ENCODE assay signal across 1 cellular context in the genomic region with DNA sequence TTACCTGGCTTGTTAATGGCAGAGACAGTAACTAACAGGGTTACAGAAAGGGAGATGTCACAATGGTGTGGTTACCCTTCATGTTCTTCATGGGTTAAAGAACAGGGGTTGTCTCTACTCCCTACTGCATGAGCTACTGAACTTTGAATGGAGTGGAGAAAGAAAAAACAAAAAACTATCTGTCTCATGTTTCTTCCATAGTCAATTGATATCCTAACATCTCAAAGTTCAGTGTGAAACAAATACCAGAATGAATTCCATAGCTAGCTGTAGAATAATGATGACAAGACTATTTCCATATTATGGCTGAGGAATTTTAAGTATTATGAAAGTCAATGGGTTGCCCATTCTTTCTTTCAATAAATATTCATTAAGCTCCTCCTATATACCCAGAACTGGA.
TF ChIP-seq lines count a peak whose summit lies in the region.

No MANE protein-coding gene starts in this region.

TF ChIP-seq in HepG2, 621 proteins besides CTCF, POLR2A, EP300 and RAD21 (continued from another document and continues in another):
- TF ChIP-seq, protein P1, sequence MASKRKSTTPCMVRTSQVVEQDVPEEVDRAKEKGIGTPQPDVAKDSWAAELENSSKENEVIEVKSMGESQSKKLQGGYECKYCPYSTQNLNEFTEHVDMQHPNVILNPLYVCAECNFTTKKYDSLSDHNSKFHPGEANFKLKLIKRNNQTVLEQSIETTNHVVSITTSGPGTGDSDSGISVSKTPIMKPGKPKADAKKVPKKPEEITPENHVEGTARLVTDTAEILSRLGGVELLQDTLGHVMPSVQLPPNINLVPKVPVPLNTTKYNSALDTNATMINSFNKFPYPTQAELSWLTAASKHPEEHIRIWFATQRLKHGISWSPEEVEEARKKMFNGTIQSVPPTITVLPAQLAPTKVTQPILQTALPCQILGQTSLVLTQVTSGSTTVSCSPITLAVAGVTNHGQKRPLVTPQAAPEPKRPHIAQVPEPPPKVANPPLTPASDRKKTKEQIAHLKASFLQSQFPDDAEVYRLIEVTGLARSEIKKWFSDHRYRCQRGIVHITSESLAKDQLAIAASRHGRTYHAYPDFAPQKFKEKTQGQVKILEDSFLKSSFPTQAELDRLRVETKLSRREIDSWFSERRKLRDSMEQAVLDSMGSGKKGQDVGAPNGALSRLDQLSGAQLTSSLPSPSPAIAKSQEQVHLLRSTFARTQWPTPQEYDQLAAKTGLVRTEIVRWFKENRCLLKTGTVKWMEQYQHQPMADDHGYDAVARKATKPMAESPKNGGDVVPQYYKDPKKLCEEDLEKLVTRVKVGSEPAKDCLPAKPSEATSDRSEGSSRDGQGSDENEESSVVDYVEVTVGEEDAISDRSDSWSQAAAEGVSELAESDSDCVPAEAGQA (IDR thresholded peaks at IDR 0.05; ENCODE audit: low read depth): no peak
- TF ChIP-seq, protein P1 (CRISPR knock-in tag; IDR thresholded peaks at IDR 0.05; ENCODE audit: borderline replicate concordance): no peak
- no peak for TF ChIP-seq GFI1 (CRISPR knock-in tag; IDR thresholded peaks at IDR 0.05; ENCODE audit: borderline replicate concordance)
- TF ChIP-seq RFXANK (CRISPR knock-in tag; IDR thresholded peaks at IDR 0.05): no peak
- peak; percentile 27; the same call in 1 of the 2 replicates for TF ChIP-seq NR2C2 (CRISPR knock-in tag; IDR thresholded peaks at IDR 0.05; ENCODE audit: borderline replicate concordance)
- no peak for TF ChIP-seq KMT2B (CRISPR knock-in tag; IDR thresholded peaks at IDR 0.05)
- no peak for TF ChIP-seq ONECUT2 (CRISPR knock-in tag; IDR thresholded peaks at IDR 0.05)
- TF ChIP-seq ZSCAN25 (CRISPR knock-in tag; IDR thresholded peaks at IDR 0.05): no peak
- no peak for TF ChIP-seq ZNF205 (CRISPR knock-in tag; IDR thresholded peaks at IDR 0.05)
- TF ChIP-seq ZNF552 (CRISPR knock-in tag; IDR thresholded peaks at IDR 0.05; ENCODE audit: borderline replicate concordance): no peak
- no peak for TF ChIP-seq SETDB1 (CRISPR knock-in tag; IDR thresholded peaks at IDR 0.05; ENCODE audit: borderline replicate concordance)
- no peak for TF ChIP-seq ZNF747 (CRISPR knock-in tag; IDR thresholded peaks at IDR 0.05; ENCODE audit: borderline replicate concordance)
- TF ChIP-seq BORCS8-MEF2B (CRISPR knock-in tag; IDR thresholded peaks at IDR 0.05): no peak
- TF ChIP-seq SAP130 (CRISPR knock-in tag; IDR thresholded peaks at IDR 0.05; ENCODE audit: low read depth): peak; percentile 49
- no peak for TF ChIP-seq PRPF4 (IDR thresholded peaks at IDR 0.05; ENCODE audit: low read depth, low read length, poor library complexity, severe bottlenecking)
- TF ChIP-seq NFRKB (IDR thresholded peaks at IDR 0.05): no peak
- no peak for TF ChIP-seq ZNF496 (CRISPR knock-in tag; IDR thresholded peaks at IDR 0.05; ENCODE audit: insufficient replicate concordance)
- TF ChIP-seq DR1 (CRISPR knock-in tag; IDR thresholded peaks at IDR 0.05): no peak
- no peak for TF ChIP-seq ZNF543 (CRISPR knock-in tag; IDR thresholded peaks at IDR 0.05)
- no peak for TF ChIP-seq E2F2 (CRISPR knock-in tag; IDR thresholded peaks at IDR 0.05; ENCODE audit: borderline replicate concordance)
- no peak for TF ChIP-seq MTERF4 (CRISPR knock-in tag; IDR thresholded peaks at IDR 0.05)
- TF ChIP-seq KDM6A (CRISPR knock-in tag; IDR thresholded peaks at IDR 0.05; ENCODE audit: low read depth): no peak
- no peak for TF ChIP-seq PCBP2 (optimal IDR thresholded peaks at IDR 0.05; ENCODE audit: low read depth, low read length, poor library complexity, severe bottlenecking)
- TF ChIP-seq ZNF75D (CRISPR knock-in tag; IDR thresholded peaks at IDR 0.05; ENCODE audit: borderline replicate concordance): no peak
- no peak for TF ChIP-seq ZNF784 (CRISPR knock-in tag; IDR thresholded peaks at IDR 0.05; ENCODE audit: borderline replicate concordance)
- TF ChIP-seq YY1 (IDR thresholded peaks at IDR 0.05; ENCODE audit: insufficient read depth, insufficient replicate concordance, low read depth, low read length): no peak
- no peak for TF ChIP-seq SYNCRIP (IDR thresholded peaks at IDR 0.05; ENCODE audit: insufficient read depth, low read depth, low read length)
- TF ChIP-seq TMF1 (CRISPR knock-in tag; IDR thresholded peaks at IDR 0.05; ENCODE audit: low read depth): no peak
- TF ChIP-seq SOX6 (IDR thresholded peaks at IDR 0.05): no peak
- peak; percentile 51; the same call in 1 of the 2 replicates for TF ChIP-seq SOX6 (CRISPR knock-in tag; IDR thresholded peaks at IDR 0.05)
- TF ChIP-seq CC2D1A (CRISPR knock-in tag; IDR thresholded peaks at IDR 0.05): no peak
- no peak for TF ChIP-seq RBM22 (optimal IDR thresholded peaks at IDR 0.05; ENCODE audit: low read length)
- no peak for TF ChIP-seq KAT7 (CRISPR knock-in tag; IDR thresholded peaks at IDR 0.05; ENCODE audit: borderline replicate concordance)
- TF ChIP-seq, protein P2, sequence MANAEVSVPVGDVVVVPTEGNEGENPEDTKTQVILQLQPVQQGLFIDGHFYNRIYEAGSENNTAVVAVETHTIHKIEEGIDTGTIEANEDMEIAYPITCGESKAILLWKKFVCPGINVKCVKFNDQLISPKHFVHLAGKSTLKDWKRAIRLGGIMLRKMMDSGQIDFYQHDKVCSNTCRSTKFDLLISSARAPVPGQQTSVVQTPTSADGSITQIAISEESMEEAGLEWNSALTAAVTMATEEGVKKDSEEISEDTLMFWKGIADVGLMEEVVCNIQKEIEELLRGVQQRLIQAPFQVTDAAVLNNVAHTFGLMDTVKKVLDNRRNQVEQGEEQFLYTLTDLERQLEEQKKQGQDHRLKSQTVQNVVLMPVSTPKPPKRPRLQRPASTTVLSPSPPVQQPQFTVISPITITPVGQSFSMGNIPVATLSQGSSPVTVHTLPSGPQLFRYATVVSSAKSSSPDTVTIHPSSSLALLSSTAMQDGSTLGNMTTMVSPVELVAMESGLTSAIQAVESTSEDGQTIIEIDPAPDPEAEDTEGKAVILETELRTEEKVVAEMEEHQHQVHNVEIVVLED (CRISPR knock-in tag; IDR thresholded peaks at IDR 0.05; ENCODE audit: borderline replicate concordance): no peak
- TF ChIP-seq ZNF567 (CRISPR knock-in tag; IDR thresholded peaks at IDR 0.05; ENCODE audit: borderline replicate concordance): no peak
- TF ChIP-seq EHMT2 (IDR thresholded peaks at IDR 0.05; ENCODE audit: borderline replicate concordance, low read depth, low read length): peak; percentile 87; the same call in 1 of the 2 replicates
- TF ChIP-seq SOX13 (IDR thresholded peaks at IDR 0.05): no peak
- TF ChIP-seq SOX13 (CRISPR knock-in tag; conservative IDR thresholded peaks at IDR 0.05 in 1 of 2, IDR thresholded peaks at IDR 0.05 in 1 of 2): peak in 1 of 2 experiments; percentile 78; a peak in 2 of 4 replicates
- no peak for TF ChIP-seq ZNF790 (CRISPR knock-in tag; IDR thresholded peaks at IDR 0.05; ENCODE audit: borderline replicate concordance)
- no peak for TF ChIP-seq PATZ1 (CRISPR knock-in tag; IDR thresholded peaks at IDR 0.05)
- TF ChIP-seq, protein P3, sequence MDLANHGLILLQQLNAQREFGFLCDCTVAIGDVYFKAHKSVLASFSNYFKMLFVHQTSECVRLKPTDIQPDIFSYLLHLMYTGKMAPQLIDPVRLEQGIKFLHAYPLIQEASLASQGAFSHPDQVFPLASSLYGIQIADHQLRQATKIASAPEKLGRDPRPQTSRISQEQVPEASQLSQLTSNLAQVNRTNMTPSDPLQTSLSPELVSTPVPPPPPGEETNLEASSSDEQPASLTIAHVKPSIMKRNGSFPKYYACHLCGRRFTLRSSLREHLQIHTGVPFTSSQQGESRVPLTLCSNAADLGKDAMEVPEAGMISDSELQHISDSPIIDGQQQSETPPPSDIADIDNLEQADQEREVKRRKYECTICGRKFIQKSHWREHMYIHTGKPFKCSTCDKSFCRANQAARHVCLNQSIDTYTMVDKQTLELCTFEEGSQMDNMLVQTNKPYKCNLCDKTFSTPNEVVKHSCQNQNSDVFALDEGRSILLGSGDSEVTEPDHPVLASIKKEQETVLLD (CRISPR knock-in tag; IDR thresholded peaks at IDR 0.05; ENCODE audit: low read depth): no peak
- TF ChIP-seq MTA3 (CRISPR knock-in tag; IDR thresholded peaks at IDR 0.05): no peak
- TF ChIP-seq NFE2L2 (IDR thresholded peaks at IDR 0.05; ENCODE audit: low read length): 0 out of 2 replicates have a peak, but pooled peaks have one; percentile 6
- TF ChIP-seq NFYC (CRISPR knock-in tag; IDR thresholded peaks at IDR 0.05): no peak
- TF ChIP-seq ZNF264 (CRISPR knock-in tag; IDR thresholded peaks at IDR 0.05): peak; percentile 38; the same call in 1 of the 2 replicates
- no peak for TF ChIP-seq ZNF724P (CRISPR knock-in tag; IDR thresholded peaks at IDR 0.05; ENCODE audit: borderline replicate concordance)
- no peak for TF ChIP-seq TP53 (CRISPR knock-in tag; conservative IDR thresholded peaks at IDR 0.05)
- TF ChIP-seq, protein P4, sequence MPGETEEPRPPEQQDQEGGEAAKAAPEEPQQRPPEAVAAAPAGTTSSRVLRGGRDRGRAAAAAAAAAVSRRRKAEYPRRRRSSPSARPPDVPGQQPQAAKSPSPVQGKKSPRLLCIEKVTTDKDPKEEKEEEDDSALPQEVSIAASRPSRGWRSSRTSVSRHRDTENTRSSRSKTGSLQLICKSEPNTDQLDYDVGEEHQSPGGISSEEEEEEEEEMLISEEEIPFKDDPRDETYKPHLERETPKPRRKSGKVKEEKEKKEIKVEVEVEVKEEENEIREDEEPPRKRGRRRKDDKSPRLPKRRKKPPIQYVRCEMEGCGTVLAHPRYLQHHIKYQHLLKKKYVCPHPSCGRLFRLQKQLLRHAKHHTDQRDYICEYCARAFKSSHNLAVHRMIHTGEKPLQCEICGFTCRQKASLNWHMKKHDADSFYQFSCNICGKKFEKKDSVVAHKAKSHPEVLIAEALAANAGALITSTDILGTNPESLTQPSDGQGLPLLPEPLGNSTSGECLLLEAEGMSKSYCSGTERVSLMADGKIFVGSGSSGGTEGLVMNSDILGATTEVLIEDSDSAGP (CRISPR knock-in tag; IDR thresholded peaks at IDR 0.05; ENCODE audit: borderline replicate concordance): no peak
- peak; percentile 96 for TF ChIP-seq MAFF (IDR thresholded peaks at IDR 0.05; ENCODE audit: low read depth, low read length)
